Comparison of ENCODE assay signal across 8 cellular contexts in genomic region chr6:95576218-95576617, GRCh38. TPM values are rescaled to one million over a fixed set of nuclear protein-coding genes. Genes with fewer than 3 reads are reported as not detected.
DNase-seq lines count a peak whose midpoint lies in the region; ATAC-seq and TF ChIP-seq lines count a peak whose summit lies in the region.

No MANE protein-coding gene starts in this region.

- peaks cover 0 to 42% (median 15%) of the 10 kb centered on the region in 12 donors for H3K4me1 ChIP-seq in heart left ventricle
- peaks cover 0 to 16% (median 9%) of the 10 kb centered on the region in 4 donors for H3K4me1 ChIP-seq in right lobe of liver
- no peaks in the 10 kb centered on the region for H3K4me1 ChIP-seq in uterus

- H3K27me3 Mint-ChIP-seq in activated naive CD8-positive, alpha-beta T cell: no peaks in the 10 kb centered on the region

- TF ChIP-seq POLR2A in heart left ventricle (IDR thresholded peaks at IDR 0.05) (no peak), right lobe of liver (IDR thresholded peaks at IDR 0.05) (no peak), uterus (IDR thresholded peaks at IDR 0.05) (no peak)

- 8 to 21% (median 18%) methylated on average over 4 of the region's 4 CpGs for WGBS in heart left ventricle, 4 donors
- 7% methylated on average over 4 of the region's 4 CpGs for WGBS in right lobe of liver (ENCODE audit: insufficient coverage, low coverage, low lambda C conversion rate, missing lambda C conversion rate)

- peak overlapping the region; percentile 96 for H3K4me3 Mint-ChIP-seq in activated naive CD8-positive, alpha-beta T cell

- intact Hi-C loops in heart left ventricle (cut with DNase I) (loop anchor here in 2 of 10 donors (2.0 to 10.0 kb wide), 2 partner anchors 31 to 949 kb away; partner anchors contain the start of gene UFL1 (in 1 of the 2)), left cardiac atrium (cut with DNase I) (no loop called here), right lobe of liver (cut with DNase I) (no loop called here), uterus (cut with DNase I; ENCODE audit: low total_unique reads) (no loop called here)

- H3K4me3 ChIP-seq in heart left ventricle (peak overlapping the region; percentile 61 to 90 (median 78)), right lobe of liver (peak overlapping the region; percentile 65 to 75 (median 70)), uterus (peak overlapping the region; percentile 62 to 76)

- H3K9me3 ChIP-seq in heart left ventricle (no peaks in the 10 kb centered on the region), right lobe of liver (no peaks in the 10 kb centered on the region), uterus (no peaks in the 10 kb centered on the region)

- H3K27me3 ChIP-seq in heart left ventricle (no peaks in the 10 kb centered on the region), right lobe of liver (no peaks in the 10 kb centered on the region), uterus (no peaks in the 10 kb centered on the region)

- peaks cover 2% of the 10 kb centered on the region for H3K36me3 Mint-ChIP-seq in activated naive CD8-positive, alpha-beta T cell

- ATAC-seq in heart left ventricle: no peak
- ATAC-seq in left cardiac atrium: no peak
- no peak for ATAC-seq in right lobe of liver
- no peak for ATAC-seq in GM21381 (IDR thresholded peaks at IDR 0.05; ENCODE audit: unreplicated experiment)

- no peak for TF ChIP-seq CTCF in heart left ventricle (IDR thresholded peaks at IDR 0.05)
- TF ChIP-seq CTCF in right lobe of liver (IDR thresholded peaks at IDR 0.05): no peak
- no peak for TF ChIP-seq CTCF in uterus (IDR thresholded peaks at IDR 0.05)

- no peaks in the 10 kb centered on the region for H3K36me3 ChIP-seq in heart left ventricle
- no peaks in the 10 kb centered on the region for H3K36me3 ChIP-seq in right lobe of liver
- H3K36me3 ChIP-seq in uterus: no peaks in the 10 kb centered on the region

- peak overlapping the region; percentile 96 for H3K27ac Mint-ChIP-seq in activated naive CD8-positive, alpha-beta T cell

- DNase-seq in heart left ventricle: no peak
- DNase-seq in left cardiac atrium: no peak
- DNase-seq in right lobe of liver: no peak
- DNase-seq in uterus: no peak
- no peak for DNase-seq in stimulated activated naive CD4-positive, alpha-beta T cell (lab: John Stamatoyannopoulos, UW)
- no peak for DNase-seq in middle frontal gyrus (ENCODE audit: extremely low spot score, low spot score)

- H3K4me1 Mint-ChIP-seq in activated naive CD8-positive, alpha-beta T cell (ENCODE audit: low read depth): peaks cover 65% of the 10 kb centered on the region

- no peaks in the 10 kb centered on the region for H3K9me3 Mint-ChIP-seq in activated naive CD8-positive, alpha-beta T cell (ENCODE audit: low read depth)

- H3K27ac ChIP-seq in heart left ventricle: peak overlapping the region; percentile 70 to 96 (median 88)
- H3K27ac ChIP-seq in right lobe of liver: peak overlapping the region; percentile 82 to 93 (median 90)
- H3K27ac ChIP-seq in uterus: peak overlapping the region; percentile 89 to 95

RNA-seq across cellular contexts. Expression of gene MANEA, which starts 1.1 kb away (rescaled TPM):
- total RNA-seq in heart left ventricle (1 to 10 TPM; 4.3 to 8.7 (median 5.6) TPM), left cardiac atrium (10 to 100 TPM in 1 of 2 donors, 1 to 10 TPM in 1; 7.2 to 10.2 TPM), right lobe of liver (10 to 100 TPM; 12.5 to 32.7 (median 22.1) TPM), uterus (10 to 100 TPM in 2 of 4 donors, 1 to 10 TPM in 2; 7.4 to 30.5 (median 10.7) TPM)
- 1 to 10 TPM; 2.4 to 6.3 TPM for polyA plus RNA-seq in heart left ventricle
